Comparison of ENCODE assay signal across 9 cellular contexts in the genomic region with DNA sequence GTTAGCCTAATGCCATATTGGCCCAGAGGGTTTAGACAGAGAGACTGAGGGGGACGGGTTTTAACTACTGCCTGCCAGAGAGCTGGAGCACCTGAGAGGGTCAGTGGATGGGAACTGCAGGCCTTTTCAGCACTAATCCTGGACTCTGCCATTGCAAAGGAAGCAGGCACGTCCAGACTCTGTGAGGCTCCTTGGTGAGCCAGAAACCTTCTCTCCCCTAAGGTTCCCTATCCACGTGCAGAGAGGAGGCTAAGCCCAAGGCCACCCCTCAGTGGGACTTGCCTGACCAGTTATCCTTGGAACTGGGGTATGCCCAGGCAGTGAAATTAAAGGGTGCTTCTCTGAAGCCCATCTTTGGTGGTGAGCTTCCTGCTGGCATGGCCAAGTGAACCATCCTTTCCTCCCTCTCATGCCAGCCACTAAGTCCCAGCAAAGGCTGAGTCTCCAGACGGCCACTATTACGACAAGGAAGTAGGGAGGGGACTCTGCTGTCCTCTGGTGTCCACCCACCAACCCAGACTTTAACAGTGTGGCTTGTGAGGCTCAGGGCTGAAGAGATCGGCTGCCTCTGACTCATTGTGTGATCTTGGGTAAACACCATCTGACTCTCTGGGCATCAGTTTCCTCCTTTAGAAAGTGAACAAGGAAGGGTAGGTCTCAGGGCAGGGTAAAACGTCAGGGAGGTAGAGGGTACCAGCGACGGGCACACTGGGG. TPM values are rescaled to one million over a fixed set of nuclear protein-coding genes. Genes with fewer than 3 reads are reported as not detected.
A peak's percentile ranks its signal among the peaks of the same experiment; 100 is the strongest.
DNase-seq lines count a peak whose midpoint lies in the region; ATAC-seq and TF ChIP-seq lines count a peak whose summit lies in the region.
"Had no signal": no experiment of that assay in that cellular context is flagged by ENCODE, and none has a peak within 500 bp of the region (broad histone marks: within the 10 kb centered on the region; RNA-seq: fewer than 3 reads in every experiment).

No MANE protein-coding gene starts in this region.

- H3K27ac ChIP-seq in Peyer's patch = peak overlapping the region in 3 of 4 donors; percentile 46 to 66 (median 64)

- H3K36me3 ChIP-seq in Peyer's patch = no peaks in the 10 kb centered on the region
- peaks cover 10% of the 10 kb centered on the region for H3K36me3 ChIP-seq in skeletal muscle satellite cell (ENCODE audit: insufficient read depth, low read length)

- TF ChIP-seq CTCF in Peyer's patch (IDR thresholded peaks at IDR 0.05) (peak in 3 of 6 experiments; percentile 8 to 35 (median 25)), fibroblast of the aortic adventitia (IDR thresholded peaks at IDR 0.05; ENCODE audit: insufficient read depth, low read length) (peak; percentile 46), GM20000 (IDR thresholded peaks at IDR 0.05; ENCODE audit: extremely low read depth, missing control alignments) (no peak)

- DNase-seq in GM04504 (ENCODE audit: low read depth) = peak; percentile 46
- peak in 1 of 3 donors; percentile 60 for DNase-seq in Peyer's patch
- DNase-seq in fibroblast of the aortic adventitia (ENCODE audit: low read depth) = peak; percentile 57
- no peak for DNase-seq in activated CD4-positive, CD25-positive, alpha-beta regulatory T cell treated with anti-CD3 and anti-CD28 coated beads, Interleukin-2, amount 50 U/mL, for 72 hours
- DNase-seq in activated gamma-delta T cell (lab: John Stamatoyannopoulos, UW) = no peak
- DNase-seq in GM20000 (ENCODE audit: low spot score) = no peak
- DNase-seq: cerebellar nuclear complex had no signal

- peak overlapping the region; percentile 42 for H3K4me2 ChIP-seq in skeletal muscle satellite cell (ENCODE audit: low read length)

- H3K4me3 ChIP-seq in Peyer's patch (no peak overlapping the region), fibroblast of the aortic adventitia (ENCODE audit: low read depth, low read length) (no peak overlapping the region), skeletal muscle satellite cell (ENCODE audit: low read length) (no peak overlapping the region)

- TF ChIP-seq POLR2A in Peyer's patch (IDR thresholded peaks at IDR 0.05) = no peak

- no peak for ATAC-seq in GM18909 (IDR thresholded peaks at IDR 0.05; ENCODE audit: poor library complexity, unreplicated experiment)

- H3K4me1 ChIP-seq in Peyer's patch = peaks cover 0 to 26% (median 0%) of the 10 kb centered on the region in 4 donors
- H3K4me1 ChIP-seq in skeletal muscle satellite cell (ENCODE audit: control insufficient read depth, insufficient read depth, low read length) = peaks cover 41% of the 10 kb centered on the region

- H3K9me3 ChIP-seq in Peyer's patch (no peaks in the 10 kb centered on the region), skeletal muscle satellite cell (replicated peaks; ENCODE audit: low read length) (no peaks in the 10 kb centered on the region)

- H3K27me3 ChIP-seq in Peyer's patch = peaks cover 0 to 9% of the 10 kb centered on the region in 2 donors
- H3K27me3 ChIP-seq in skeletal muscle satellite cell (ENCODE audit: control insufficient read depth, insufficient read depth, low read length) = no peaks in the 10 kb centered on the region

- H3K9ac ChIP-seq in skeletal muscle satellite cell (ENCODE audit: low read depth, low read length) = peak overlapping the region; percentile 47

RNA-seq across cellular contexts. Expression of a gene that starts 3.9 kb away (rescaled TPM):
- total RNA-seq in Peyer's patch (100 to 1,000 TPM in 3 of 4 donors, 10 to 100 TPM in 1; 82.5 to 195 (median 116) TPM), fibroblast of the aortic adventitia (ENCODE audit: low replicate concordance) (5.2 and 6.1 TPM in 2 replicates)
- 24.7 and 53.0 TPM in 2 replicates for total RNA-seq in skeletal muscle satellite cell (2012; rRNA removed)

Comparison
In these comparisons a context has a peak if more than half of its experiments do, and no peak if none do; other contexts are left out.
1. DNase-seq: peak in GM04504 (single experiment) and fibroblast of the aortic adventitia (single experiment); none in activated CD4-positive, CD25-positive, alpha-beta regulatory T cell treated with anti-CD3 and anti-CD28 coated beads, Interleukin-2, amount 50 U/mL, for 72 hours (single experiment), activated gamma-delta T cell (single experiment) and GM20000 (single experiment).
2. RNA of a gene that starts 3.9 kb away (total RNA-seq): 82.5 to 195 TPM in Peyer's patch; 5.2 to 6.1 TPM in fibroblast of the aortic adventitia; every median in the first group is over 10 times any median in the second.